ENCODE assay signal across 9 cellular contexts in genomic region chr3:14598143-14598569, GRCh38. TPM values are rescaled to one million over a fixed set of nuclear protein-coding genes. Genes with fewer than 3 reads are reported as not detected.
DNase-seq lines count a peak whose midpoint lies in the region; ATAC-seq, FAIRE-seq and TF ChIP-seq lines count a peak whose summit lies in the region.
"Had no signal": no experiment of that assay in that cellular context is flagged by ENCODE, and none has a peak within 500 bp of the region (broad histone marks: within the 10 kb centered on the region; RNA-seq: fewer than 3 reads in every experiment).

No MANE protein-coding gene starts in this region.

- FAIRE-seq in astrocyte (lab: Jason Lieb, UNC) = no peak

- H3K36me3 Mint-ChIP-seq in astrocyte (ENCODE audit: low read depth, unreplicated experiment) = no peaks in the 10 kb centered on the region
- peaks cover 0 to 15% (median under 1%) of the 10 kb centered on the region in 5 donors for H3K36me3 Mint-ChIP-seq in naive thymus-derived CD4-positive, alpha-beta T cell
- H3K36me3 Mint-ChIP-seq in stimulated activated naive B cell treated with anti-CD40 and anti-IgM and Interleukin-4, amounts not matched to agents 10 μg/mL and 1 μg/mL and 100 μg/mL, for 72 hours = peaks cover under 1% of the 10 kb centered on the region in 2 donors

- H3K4me1 Mint-ChIP-seq in astrocyte (ENCODE audit: low read depth, unreplicated experiment) = no peaks in the 10 kb centered on the region
- H3K4me1 Mint-ChIP-seq in naive thymus-derived CD4-positive, alpha-beta T cell = peaks cover 0 to 10% (median 2%) of the 10 kb centered on the region in 7 donors
- no peaks in the 10 kb centered on the region for H3K4me1 Mint-ChIP-seq in stimulated activated naive B cell treated with anti-CD40 and anti-IgM and Interleukin-4, amounts not matched to agents 10 μg/mL and 1 μg/mL and 100 μg/mL, for 72 hours

- intact Hi-C loops in naive thymus-derived CD4-positive, alpha-beta T cell (cut with micrococcal nuclease) = no loop called here

- no peak overlapping the region for H3K4me2 ChIP-seq in astrocyte (ENCODE audit: low read length)

- H3K27me3 Mint-ChIP-seq in astrocyte (ENCODE audit: low read depth, unreplicated experiment) = peaks cover 44% of the 10 kb centered on the region
- H3K27me3 Mint-ChIP-seq in naive thymus-derived CD4-positive, alpha-beta T cell = peaks cover 37 to 67% (median 62%) of the 10 kb centered on the region in 5 donors
- peaks cover 52 to 66% of the 10 kb centered on the region in 2 donors for H3K27me3 Mint-ChIP-seq in stimulated activated naive B cell treated with anti-CD40 and anti-IgM and Interleukin-4, amounts not matched to agents 10 μg/mL and 1 μg/mL and 100 μg/mL, for 72 hours

- POLR2A ChIA-PET in naive thymus-derived CD4-positive, alpha-beta T cell (lab: Charles Lee) = no interaction called here

- no peaks in the 10 kb centered on the region for H4K20me1 ChIP-seq in astrocyte (ENCODE audit: insufficient read depth, low read length)

- CTCF ChIA-PET in naive thymus-derived CD4-positive, alpha-beta T cell (lab: Charles Lee) = no interaction called here

- ATAC-seq in SK-N-SH treated with all-trans-retinoic acid at 6 μM for 48 hours (peak; percentile 53; the same call in 2 of the 3 replicates), HG03095 (IDR thresholded peaks at IDR 0.05; ENCODE audit: unreplicated experiment) (no peak), GM19324 (IDR thresholded peaks at IDR 0.05; ENCODE audit: low FRiP score, unreplicated experiment) (no peak)
- ATAC-seq in naive thymus-derived CD4-positive, alpha-beta T cell = peak; percentile 53
- no peak for ATAC-seq in stimulated activated naive B cell treated with anti-CD40 and anti-IgM and Interleukin-4, amounts not matched to agents 10 μg/mL and 1 μg/mL and 100 μg/mL, for 72 hours (replicated peaks)

- no peaks in the 10 kb centered on the region for H3K79me2 ChIP-seq in astrocyte (ENCODE audit: insufficient read depth, low read length)

- H3K27me3 ChIP-seq in astrocyte (ENCODE audit: insufficient read depth, low read length) = peaks cover 32% of the 10 kb centered on the region
- H3K27me3 ChIP-seq in naive thymus-derived CD4-positive, alpha-beta T cell (ENCODE audit: control insufficient read depth in 2 of 2, insufficient read depth in 2 of 2, low read length in 2 of 2) = peaks cover 0 to 2% of the 10 kb centered on the region in 2 donors

- peaks cover 4% of the 10 kb centered on the region for H3K4me1 ChIP-seq in astrocyte (ENCODE audit: insufficient read depth, low read length)
- H3K4me1 ChIP-seq in naive thymus-derived CD4-positive, alpha-beta T cell (ENCODE audit: control insufficient read depth in 2 of 2, insufficient read depth in 2 of 2, low read length in 2 of 2) = no peaks in the 10 kb centered on the region

- H3K27ac ChIP-seq in astrocyte (ENCODE audit: low read depth, low read length) = no peak overlapping the region
- H3K27ac ChIP-seq in naive thymus-derived CD4-positive, alpha-beta T cell (ENCODE audit: low read depth, low read length) = no peak overlapping the region

- TF ChIP-seq CTCF in astrocyte (IDR thresholded peaks at IDR 0.05; ENCODE audit: insufficient read depth, low read depth, low read length) = no peak

- H3K9me3 ChIP-seq in astrocyte (ENCODE audit: insufficient read depth, low read depth, low read length) = no peaks in the 10 kb centered on the region
- no peaks in the 10 kb centered on the region for H3K9me3 ChIP-seq in naive thymus-derived CD4-positive, alpha-beta T cell (ENCODE audit: control insufficient read depth in 2 of 3, low read length in 3 of 3)

- no peak overlapping the region for H3K27ac Mint-ChIP-seq in astrocyte (ENCODE audit: unreplicated experiment)
- H3K27ac Mint-ChIP-seq in naive thymus-derived CD4-positive, alpha-beta T cell = peak overlapping the region in 2 of 9 donors; percentile 5 to 20
- H3K27ac Mint-ChIP-seq in stimulated activated naive B cell treated with anti-CD40 and anti-IgM and Interleukin-4, amounts not matched to agents 10 μg/mL and 1 μg/mL and 100 μg/mL, for 72 hours = no peak overlapping the region

- H3K36me3 ChIP-seq in astrocyte (ENCODE audit: insufficient read depth, low read length) = no peaks in the 10 kb centered on the region
- no peaks in the 10 kb centered on the region for H3K36me3 ChIP-seq in naive thymus-derived CD4-positive, alpha-beta T cell (ENCODE audit: control insufficient read depth in 2 of 3, insufficient read depth in 3 of 3, low read length in 3 of 3)

- no peak overlapping the region for H3K9ac ChIP-seq in astrocyte (ENCODE audit: low read length)

- no peak overlapping the region for H3K4me3 ChIP-seq in astrocyte (ENCODE audit: insufficient read depth, low read depth, low read length)
- no peak overlapping the region for H3K4me3 ChIP-seq in naive thymus-derived CD4-positive, alpha-beta T cell (ENCODE audit: low read length)

- no peaks in the 10 kb centered on the region for H3K9me3 Mint-ChIP-seq in astrocyte (ENCODE audit: unreplicated experiment)
- H3K9me3 Mint-ChIP-seq in naive thymus-derived CD4-positive, alpha-beta T cell = peaks cover 0 to 33% (median 12%) of the 10 kb centered on the region in 11 donors
- peaks cover 6 to 10% of the 10 kb centered on the region in 2 donors for H3K9me3 Mint-ChIP-seq in stimulated activated naive B cell treated with anti-CD40 and anti-IgM and Interleukin-4, amounts not matched to agents 10 μg/mL and 1 μg/mL and 100 μg/mL, for 72 hours

- DNase-seq in HCEC 1CT (peak; percentile 10), astrocyte (ENCODE audit: low read depth) (peak; percentile 28), NCI-H2029 treated with DMSO at 0.1 percent for 48 hours (lab: John Stamatoyannopoulos, UW) (no peak)
- DNase-seq in naive thymus-derived CD4-positive, alpha-beta T cell = peak in 8 of 9 donors; percentile 4 to 59 (median 40)
- no peak for DNase-seq in stimulated activated naive B cell treated with anti-CD40 and anti-IgM and Interleukin-4, amounts not matched to agents 10 μg/mL and 1 μg/mL and 100 μg/mL, for 72 hours

- H3K4me3 Mint-ChIP-seq in astrocyte (ENCODE audit: unreplicated experiment) = no peak overlapping the region
- no peak overlapping the region for H3K4me3 Mint-ChIP-seq in naive thymus-derived CD4-positive, alpha-beta T cell
- H3K4me3 Mint-ChIP-seq in stimulated activated naive B cell treated with anti-CD40 and anti-IgM and Interleukin-4, amounts not matched to agents 10 μg/mL and 1 μg/mL and 100 μg/mL, for 72 hours = no peak overlapping the region

- no peak overlapping the region for H2AFZ ChIP-seq in astrocyte (ENCODE audit: low read depth, low read length)

TF ChIP-seq in SK-N-SH treated with all-trans-retinoic acid at 6 μM for 48 hours, 23 proteins besides CTCF, POLR2A, EP300 and RAD21 (continues in another document):
- TF ChIP-seq TOX (CRISPR knock-in tag; IDR thresholded peaks at IDR 0.05; ENCODE audit: borderline replicate concordance) (no peak), PPARA (CRISPR knock-in tag; IDR thresholded peaks at IDR 0.05; ENCODE audit: borderline replicate concordance) (no peak), POU6F1 (CRISPR knock-in tag; IDR thresholded peaks at IDR 0.05; ENCODE audit: borderline replicate concordance, low read depth) (no peak), ZFP30 (CRISPR knock-in tag; IDR thresholded peaks at IDR 0.05) (no peak), CSDC2 (CRISPR knock-in tag; IDR thresholded peaks at IDR 0.05) (peak; percentile 91; the same call in 1 of the 2 replicates), RARB (CRISPR knock-in tag; IDR thresholded peaks at IDR 0.05) (no peak), ZNF70 (CRISPR knock-in tag; IDR thresholded peaks at IDR 0.05) (no peak), TSHZ2 (CRISPR knock-in tag; IDR thresholded peaks at IDR 0.05) (0 out of 2 replicates have a peak, but pooled peaks have one; percentile 18)

RNA-seq across cellular contexts. Expression of gene CCDC174, which starts 53.4 kb away (rescaled TPM):
- 17.4 and 19.9 TPM in 2 replicates for total RNA-seq in astrocyte
- 10 to 100 TPM; 21.6 to 59.2 (median 46.2) TPM for total RNA-seq in naive thymus-derived CD4-positive, alpha-beta T cell
- polyA plus RNA-seq in naive thymus-derived CD4-positive, alpha-beta T cell = 10 to 100 TPM; 18.3 to 20.9 TPM

RNA-seq across cellular contexts. Expression of gene GRIP2, which starts 58.0 kb away (rescaled TPM):
- total RNA-seq in astrocyte = 3.1 and 3.3 TPM in 2 replicates
- total RNA-seq in naive thymus-derived CD4-positive, alpha-beta T cell = not detected
- not detected for polyA plus RNA-seq in naive thymus-derived CD4-positive, alpha-beta T cell
- total RNA-seq: kidney epithelial cell had no signal

Comparison
In these comparisons a context has a peak if more than half of its experiments do, and no peak if none do; other contexts are left out.
1. DNase-seq: peak in HCEC 1CT (single experiment), astrocyte (single experiment) and naive thymus-derived CD4-positive, alpha-beta T cell (8 of 9); none in NCI-H2029 treated with DMSO at 0.1 percent for 48 hours (single experiment) and stimulated activated naive B cell treated with anti-CD40 and anti-IgM and Interleukin-4, amounts not matched to agents 10 μg/mL and 1 μg/mL and 100 μg/mL, for 72 hours (single experiment).
2. ATAC-seq: peak in SK-N-SH treated with all-trans-retinoic acid at 6 μM for 48 hours (single experiment) and naive thymus-derived CD4-positive, alpha-beta T cell (single experiment); none in HG03095 (single experiment), GM19324 (single experiment) and stimulated activated naive B cell treated with anti-CD40 and anti-IgM and Interleukin-4, amounts not matched to agents 10 μg/mL and 1 μg/mL and 100 μg/mL, for 72 hours (0 of 2).